ENCODE assay signal across 4 cellular contexts in the genomic region with DNA sequence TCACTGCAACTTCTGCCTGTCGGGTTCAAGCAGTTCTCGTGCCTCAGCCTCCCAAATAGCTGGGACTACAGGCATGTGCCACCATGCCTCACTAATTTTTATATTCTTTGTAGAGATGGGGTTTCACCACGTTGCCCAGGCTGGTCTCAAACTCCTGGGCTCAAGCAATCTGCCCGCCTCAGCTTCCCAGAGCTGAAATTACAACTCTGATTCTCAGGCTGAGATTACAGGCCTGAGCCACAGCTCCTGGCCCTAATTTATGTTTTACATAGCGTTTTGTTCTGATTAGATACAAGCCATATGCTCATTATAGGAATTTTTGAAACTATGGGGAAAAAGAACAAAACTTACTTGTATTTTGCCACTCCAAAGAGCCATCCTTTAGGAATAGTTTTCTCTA. TPM values are rescaled to one million over a fixed set of nuclear protein-coding genes. Genes with fewer than 3 reads are reported as not detected.
"Had no signal": no experiment of that assay in that cellular context is flagged by ENCODE, and none has a peak within 500 bp of the region (broad histone marks: within the 10 kb centered on the region; RNA-seq: fewer than 3 reads in every experiment).

No MANE protein-coding gene starts in this region.

RNA-seq across cellular contexts. Expression of a gene that starts 22.8 kb away (rescaled TPM):
- total RNA-seq: naive thymus-derived CD8-positive, alpha-beta T cell; natural killer cell; natural killer cell treated with Interleukin-12 subunit alpha and Interleukin-12 subunit beta and Interleukin-15 and Interleukin-18, amount 100 ng/mL, for 72 hours; pulmonary artery endothelial cell had no signal
